ENCODE assay signal across 1 cellular context in the genomic region with DNA sequence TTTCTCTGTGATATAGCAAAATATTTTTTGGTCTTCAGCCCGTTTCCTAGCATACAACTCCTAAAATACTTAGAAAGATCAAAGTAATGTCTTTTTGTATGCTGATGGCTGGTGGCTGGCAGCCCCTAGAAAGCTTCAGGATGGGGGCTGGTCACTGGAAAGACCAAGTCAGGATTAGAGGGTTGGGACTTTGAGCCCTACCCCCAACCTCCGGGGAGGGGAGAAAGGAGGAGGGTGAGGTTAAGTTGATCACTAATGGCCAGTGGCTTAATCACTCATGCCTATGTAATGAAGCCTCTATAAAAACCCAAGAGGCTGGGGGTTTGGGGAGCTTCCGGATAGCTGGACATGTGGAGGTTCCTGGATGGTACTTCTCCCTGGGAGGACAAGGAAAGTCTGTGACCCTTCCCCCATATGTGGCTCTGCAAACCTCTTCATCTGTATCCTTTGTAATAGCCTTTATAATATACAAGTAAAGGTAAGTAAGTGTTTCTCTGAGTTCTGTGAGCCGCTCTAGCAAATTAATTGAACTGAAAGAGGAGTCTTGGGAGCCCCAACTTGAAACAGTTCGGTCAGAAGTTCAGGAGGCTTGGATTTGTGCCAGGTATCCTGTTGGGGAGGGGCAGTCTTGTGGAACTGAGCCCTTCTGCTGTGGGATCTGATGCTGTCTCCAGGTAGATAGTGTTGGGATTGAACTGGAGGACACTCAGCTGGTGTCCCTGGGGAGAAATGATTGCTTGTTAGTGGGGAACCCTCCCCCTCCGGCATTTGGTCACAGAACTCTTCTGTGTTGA.
TF ChIP-seq lines count a peak whose summit lies in the region.

No MANE protein-coding gene starts in this region.

TF ChIP-seq in HepG2, 621 proteins besides CTCF, POLR2A, EP300 and RAD21 (continued from another document and continues in another):
- TF ChIP-seq, protein P1, sequence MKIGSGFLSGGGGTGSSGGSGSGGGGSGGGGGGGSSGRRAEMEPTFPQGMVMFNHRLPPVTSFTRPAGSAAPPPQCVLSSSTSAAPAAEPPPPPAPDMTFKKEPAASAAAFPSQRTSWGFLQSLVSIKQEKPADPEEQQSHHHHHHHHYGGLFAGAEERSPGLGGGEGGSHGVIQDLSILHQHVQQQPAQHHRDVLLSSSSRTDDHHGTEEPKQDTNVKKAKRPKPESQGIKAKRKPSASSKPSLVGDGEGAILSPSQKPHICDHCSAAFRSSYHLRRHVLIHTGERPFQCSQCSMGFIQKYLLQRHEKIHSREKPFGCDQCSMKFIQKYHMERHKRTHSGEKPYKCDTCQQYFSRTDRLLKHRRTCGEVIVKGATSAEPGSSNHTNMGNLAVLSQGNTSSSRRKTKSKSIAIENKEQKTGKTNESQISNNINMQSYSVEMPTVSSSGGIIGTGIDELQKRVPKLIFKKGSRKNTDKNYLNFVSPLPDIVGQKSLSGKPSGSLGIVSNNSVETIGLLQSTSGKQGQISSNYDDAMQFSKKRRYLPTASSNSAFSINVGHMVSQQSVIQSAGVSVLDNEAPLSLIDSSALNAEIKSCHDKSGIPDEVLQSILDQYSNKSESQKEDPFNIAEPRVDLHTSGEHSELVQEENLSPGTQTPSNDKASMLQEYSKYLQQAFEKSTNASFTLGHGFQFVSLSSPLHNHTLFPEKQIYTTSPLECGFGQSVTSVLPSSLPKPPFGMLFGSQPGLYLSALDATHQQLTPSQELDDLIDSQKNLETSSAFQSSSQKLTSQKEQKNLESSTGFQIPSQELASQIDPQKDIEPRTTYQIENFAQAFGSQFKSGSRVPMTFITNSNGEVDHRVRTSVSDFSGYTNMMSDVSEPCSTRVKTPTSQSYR (CRISPR knock-in tag; IDR thresholded peaks at IDR 0.05; ENCODE audit: borderline replicate concordance), result peak; percentile 77; the same call in 1 of the 2 replicates
- 0 out of 2 replicates have a peak, but pooled peaks have one; percentile 44 for TF ChIP-seq PPARG (CRISPR knock-in tag; conservative IDR thresholded peaks at IDR 0.05)
- peak; percentile 19; the same call in 1 of the 2 replicates for TF ChIP-seq KAT8 (CRISPR knock-in tag; IDR thresholded peaks at IDR 0.05)
- no peak for TF ChIP-seq TOE1 (CRISPR knock-in tag; IDR thresholded peaks at IDR 0.05)
- TF ChIP-seq FOXM1 (CRISPR knock-in tag; IDR thresholded peaks at IDR 0.05), result no peak
- TF ChIP-seq, protein P2, sequence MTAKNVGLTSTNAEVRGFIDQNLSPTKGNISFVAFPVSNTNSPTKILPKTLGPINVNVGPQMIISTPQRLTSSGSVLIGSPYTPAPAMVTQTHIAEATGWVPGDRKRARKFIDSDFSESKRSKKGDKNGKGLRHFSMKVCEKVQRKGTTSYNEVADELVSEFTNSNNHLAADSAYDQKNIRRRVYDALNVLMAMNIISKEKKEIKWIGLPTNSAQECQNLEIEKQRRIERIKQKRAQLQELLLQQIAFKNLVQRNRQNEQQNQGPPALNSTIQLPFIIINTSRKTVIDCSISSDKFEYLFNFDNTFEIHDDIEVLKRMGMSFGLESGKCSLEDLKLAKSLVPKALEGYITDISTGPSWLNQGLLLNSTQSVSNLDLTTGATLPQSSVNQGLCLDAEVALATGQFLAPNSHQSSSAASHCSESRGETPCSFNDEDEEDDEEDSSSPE (CRISPR knock-in tag; IDR thresholded peaks at IDR 0.05), result no peak
- TF ChIP-seq ZNF839 (CRISPR knock-in tag; IDR thresholded peaks at IDR 0.05; ENCODE audit: borderline replicate concordance), result no peak
- TF ChIP-seq HNF4A (CRISPR knock-in tag; IDR thresholded peaks at IDR 0.05), result peak; percentile 75
- no peak for TF ChIP-seq ZNF83 (CRISPR knock-in tag; IDR thresholded peaks at IDR 0.05; ENCODE audit: borderline replicate concordance)
- peak; percentile 51; the same call in 1 of the 2 replicates for TF ChIP-seq SAP130 (CRISPR knock-in tag; IDR thresholded peaks at IDR 0.05; ENCODE audit: low read depth)
- TF ChIP-seq, protein P3, sequence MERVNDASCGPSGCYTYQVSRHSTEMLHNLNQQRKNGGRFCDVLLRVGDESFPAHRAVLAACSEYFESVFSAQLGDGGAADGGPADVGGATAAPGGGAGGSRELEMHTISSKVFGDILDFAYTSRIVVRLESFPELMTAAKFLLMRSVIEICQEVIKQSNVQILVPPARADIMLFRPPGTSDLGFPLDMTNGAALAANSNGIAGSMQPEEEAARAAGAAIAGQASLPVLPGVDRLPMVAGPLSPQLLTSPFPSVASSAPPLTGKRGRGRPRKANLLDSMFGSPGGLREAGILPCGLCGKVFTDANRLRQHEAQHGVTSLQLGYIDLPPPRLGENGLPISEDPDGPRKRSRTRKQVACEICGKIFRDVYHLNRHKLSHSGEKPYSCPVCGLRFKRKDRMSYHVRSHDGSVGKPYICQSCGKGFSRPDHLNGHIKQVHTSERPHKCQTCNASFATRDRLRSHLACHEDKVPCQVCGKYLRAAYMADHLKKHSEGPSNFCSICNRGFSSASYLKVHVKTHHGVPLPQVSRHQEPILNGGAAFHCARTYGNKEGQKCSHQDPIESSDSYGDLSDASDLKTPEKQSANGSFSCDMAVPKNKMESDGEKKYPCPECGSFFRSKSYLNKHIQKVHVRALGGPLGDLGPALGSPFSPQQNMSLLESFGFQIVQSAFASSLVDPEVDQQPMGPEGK (CRISPR knock-in tag; IDR thresholded peaks at IDR 0.05), result peak; percentile 66
- TF ChIP-seq MIER2 (CRISPR knock-in tag; IDR thresholded peaks at IDR 0.05), result no peak
- TF ChIP-seq ZNF605 (CRISPR knock-in tag; IDR thresholded peaks at IDR 0.05), result no peak
- TF ChIP-seq ZBTB21 (CRISPR knock-in tag; IDR thresholded peaks at IDR 0.05), result no peak
- 0 out of 2 replicates have a peak, but pooled peaks have one; percentile 28 for TF ChIP-seq ZNF331 (CRISPR knock-in tag; IDR thresholded peaks at IDR 0.05)
- TF ChIP-seq MAZ (IDR thresholded peaks at IDR 0.05; ENCODE audit: borderline replicate concordance, low read depth, low read length), result peak; percentile 35; the same call in 1 of the 2 replicates
- TF ChIP-seq MAZ (CRISPR knock-in tag; IDR thresholded peaks at IDR 0.05; ENCODE audit: low read depth), result no peak
- TF ChIP-seq, protein P4, sequence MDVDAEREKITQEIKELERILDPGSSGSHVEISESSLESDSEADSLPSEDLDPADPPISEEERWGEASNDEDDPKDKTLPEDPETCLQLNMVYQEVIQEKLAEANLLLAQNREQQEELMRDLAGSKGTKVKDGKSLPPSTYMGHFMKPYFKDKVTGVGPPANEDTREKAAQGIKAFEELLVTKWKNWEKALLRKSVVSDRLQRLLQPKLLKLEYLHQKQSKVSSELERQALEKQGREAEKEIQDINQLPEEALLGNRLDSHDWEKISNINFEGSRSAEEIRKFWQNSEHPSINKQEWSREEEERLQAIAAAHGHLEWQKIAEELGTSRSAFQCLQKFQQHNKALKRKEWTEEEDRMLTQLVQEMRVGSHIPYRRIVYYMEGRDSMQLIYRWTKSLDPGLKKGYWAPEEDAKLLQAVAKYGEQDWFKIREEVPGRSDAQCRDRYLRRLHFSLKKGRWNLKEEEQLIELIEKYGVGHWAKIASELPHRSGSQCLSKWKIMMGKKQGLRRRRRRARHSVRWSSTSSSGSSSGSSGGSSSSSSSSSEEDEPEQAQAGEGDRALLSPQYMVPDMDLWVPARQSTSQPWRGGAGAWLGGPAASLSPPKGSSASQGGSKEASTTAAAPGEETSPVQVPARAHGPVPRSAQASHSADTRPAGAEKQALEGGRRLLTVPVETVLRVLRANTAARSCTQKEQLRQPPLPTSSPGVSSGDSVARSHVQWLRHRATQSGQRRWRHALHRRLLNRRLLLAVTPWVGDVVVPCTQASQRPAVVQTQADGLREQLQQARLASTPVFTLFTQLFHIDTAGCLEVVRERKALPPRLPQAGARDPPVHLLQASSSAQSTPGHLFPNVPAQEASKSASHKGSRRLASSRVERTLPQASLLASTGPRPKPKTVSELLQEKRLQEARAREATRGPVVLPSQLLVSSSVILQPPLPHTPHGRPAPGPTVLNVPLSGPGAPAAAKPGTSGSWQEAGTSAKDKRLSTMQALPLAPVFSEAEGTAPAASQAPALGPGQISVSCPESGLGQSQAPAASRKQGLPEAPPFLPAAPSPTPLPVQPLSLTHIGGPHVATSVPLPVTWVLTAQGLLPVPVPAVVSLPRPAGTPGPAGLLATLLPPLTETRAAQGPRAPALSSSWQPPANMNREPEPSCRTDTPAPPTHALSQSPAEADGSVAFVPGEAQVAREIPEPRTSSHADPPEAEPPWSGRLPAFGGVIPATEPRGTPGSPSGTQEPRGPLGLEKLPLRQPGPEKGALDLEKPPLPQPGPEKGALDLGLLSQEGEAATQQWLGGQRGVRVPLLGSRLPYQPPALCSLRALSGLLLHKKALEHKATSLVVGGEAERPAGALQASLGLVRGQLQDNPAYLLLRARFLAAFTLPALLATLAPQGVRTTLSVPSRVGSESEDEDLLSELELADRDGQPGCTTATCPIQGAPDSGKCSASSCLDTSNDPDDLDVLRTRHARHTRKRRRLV (CRISPR knock-in tag; IDR thresholded peaks at IDR 0.05), result 0 out of 2 replicates have a peak, but pooled peaks have one; percentile 41
- TF ChIP-seq, protein P5, sequence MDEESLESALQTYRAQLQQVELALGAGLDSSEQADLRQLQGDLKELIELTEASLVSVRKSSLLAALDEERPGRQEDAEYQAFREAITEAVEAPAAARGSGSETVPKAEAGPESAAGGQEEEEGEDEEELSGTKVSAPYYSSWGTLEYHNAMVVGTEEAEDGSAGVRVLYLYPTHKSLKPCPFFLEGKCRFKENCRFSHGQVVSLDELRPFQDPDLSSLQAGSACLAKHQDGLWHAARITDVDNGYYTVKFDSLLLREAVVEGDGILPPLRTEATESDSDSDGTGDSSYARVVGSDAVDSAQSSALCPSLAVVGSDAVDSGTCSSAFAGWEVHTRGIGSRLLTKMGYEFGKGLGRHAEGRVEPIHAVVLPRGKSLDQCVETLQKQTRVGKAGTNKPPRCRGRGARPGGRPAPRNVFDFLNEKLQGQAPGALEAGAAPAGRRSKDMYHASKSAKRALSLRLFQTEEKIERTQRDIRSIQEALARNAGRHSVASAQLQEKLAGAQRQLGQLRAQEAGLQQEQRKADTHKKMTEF (CRISPR knock-in tag; IDR thresholded peaks at IDR 0.05), result peak; percentile 45; the same call in 1 of the 2 replicates
- TF ChIP-seq NFE2 (CRISPR knock-in tag; IDR thresholded peaks at IDR 0.05), result no peak
- TF ChIP-seq WIZ (CRISPR knock-in tag; IDR thresholded peaks at IDR 0.05), result no peak
- TF ChIP-seq, protein P6, sequence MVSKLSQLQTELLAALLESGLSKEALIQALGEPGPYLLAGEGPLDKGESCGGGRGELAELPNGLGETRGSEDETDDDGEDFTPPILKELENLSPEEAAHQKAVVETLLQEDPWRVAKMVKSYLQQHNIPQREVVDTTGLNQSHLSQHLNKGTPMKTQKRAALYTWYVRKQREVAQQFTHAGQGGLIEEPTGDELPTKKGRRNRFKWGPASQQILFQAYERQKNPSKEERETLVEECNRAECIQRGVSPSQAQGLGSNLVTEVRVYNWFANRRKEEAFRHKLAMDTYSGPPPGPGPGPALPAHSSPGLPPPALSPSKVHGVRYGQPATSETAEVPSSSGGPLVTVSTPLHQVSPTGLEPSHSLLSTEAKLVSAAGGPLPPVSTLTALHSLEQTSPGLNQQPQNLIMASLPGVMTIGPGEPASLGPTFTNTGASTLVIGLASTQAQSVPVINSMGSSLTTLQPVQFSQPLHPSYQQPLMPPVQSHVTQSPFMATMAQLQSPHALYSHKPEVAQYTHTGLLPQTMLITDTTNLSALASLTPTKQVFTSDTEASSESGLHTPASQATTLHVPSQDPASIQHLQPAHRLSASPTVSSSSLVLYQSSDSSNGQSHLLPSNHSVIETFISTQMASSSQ (IDR thresholded peaks at IDR 0.05; ENCODE audit: low read depth), result no peak
- TF ChIP-seq, protein P6 (CRISPR knock-in tag; IDR thresholded peaks at IDR 0.05; ENCODE audit: borderline replicate concordance), result no peak
- no peak for TF ChIP-seq REL (CRISPR knock-in tag; conservative IDR thresholded peaks at IDR 0.05)
- no peak for TF ChIP-seq ZBTB20 (CRISPR knock-in tag; IDR thresholded peaks at IDR 0.05; ENCODE audit: borderline replicate concordance, low read depth)
- TF ChIP-seq CCAR2 (optimal IDR thresholded peaks at IDR 0.05; ENCODE audit: low read depth, low read length), result no peak
- TF ChIP-seq TBX2 (CRISPR knock-in tag; IDR thresholded peaks at IDR 0.05; ENCODE audit: borderline replicate concordance), result peak; percentile 47; the same call in 1 of the 2 replicates
- 0 out of 2 replicates have a peak, but pooled peaks have one; percentile 42 for TF ChIP-seq CHD4 (IDR thresholded peaks at IDR 0.05; ENCODE audit: borderline replicate concordance, low read length)
- TF ChIP-seq STAG1 (CRISPR knock-in tag; IDR thresholded peaks at IDR 0.05), result no peak
- TF ChIP-seq, protein P7, sequence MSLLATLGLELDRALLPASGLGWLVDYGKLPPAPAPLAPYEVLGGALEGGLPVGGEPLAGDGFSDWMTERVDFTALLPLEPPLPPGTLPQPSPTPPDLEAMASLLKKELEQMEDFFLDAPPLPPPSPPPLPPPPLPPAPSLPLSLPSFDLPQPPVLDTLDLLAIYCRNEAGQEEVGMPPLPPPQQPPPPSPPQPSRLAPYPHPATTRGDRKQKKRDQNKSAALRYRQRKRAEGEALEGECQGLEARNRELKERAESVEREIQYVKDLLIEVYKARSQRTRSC (CRISPR knock-in tag; IDR thresholded peaks at IDR 0.05; ENCODE audit: low read depth), result no peak
- TF ChIP-seq KMT2A (CRISPR knock-in tag; IDR thresholded peaks at IDR 0.05), result 0 out of 2 replicates have a peak, but pooled peaks have one; percentile 20
- TF ChIP-seq ZFP37 (CRISPR knock-in tag; IDR thresholded peaks at IDR 0.05; ENCODE audit: borderline replicate concordance), result no peak
- peak; percentile 75; the same call in 1 of the 2 replicates for TF ChIP-seq SNAI1 (CRISPR knock-in tag; IDR thresholded peaks at IDR 0.05; ENCODE audit: borderline replicate concordance)
- no peak for TF ChIP-seq PAX8 (CRISPR knock-in tag; IDR thresholded peaks at IDR 0.05; ENCODE audit: borderline replicate concordance)
- TF ChIP-seq, protein P8, sequence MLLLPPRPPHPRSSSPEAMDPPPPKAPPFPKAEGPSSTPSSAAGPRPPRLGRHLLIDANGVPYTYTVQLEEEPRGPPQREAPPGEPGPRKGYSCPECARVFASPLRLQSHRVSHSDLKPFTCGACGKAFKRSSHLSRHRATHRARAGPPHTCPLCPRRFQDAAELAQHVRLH (CRISPR knock-in tag; IDR thresholded peaks at IDR 0.05; ENCODE audit: borderline replicate concordance, low read depth), result no peak
- peak; percentile 44 for TF ChIP-seq GATAD2A (CRISPR knock-in tag; IDR thresholded peaks at IDR 0.05)
- TF ChIP-seq AKAP8 (CRISPR knock-in tag; IDR thresholded peaks at IDR 0.05), result no peak
- TF ChIP-seq ZNF225 (CRISPR knock-in tag; IDR thresholded peaks at IDR 0.05), result no peak
- TF ChIP-seq ETV5 (CRISPR knock-in tag; IDR thresholded peaks at IDR 0.05; ENCODE audit: borderline replicate concordance), result peak; percentile 61; the same call in 1 of the 2 replicates
